ENCODE assay signal across 11 cellular contexts in the genomic region with DNA sequence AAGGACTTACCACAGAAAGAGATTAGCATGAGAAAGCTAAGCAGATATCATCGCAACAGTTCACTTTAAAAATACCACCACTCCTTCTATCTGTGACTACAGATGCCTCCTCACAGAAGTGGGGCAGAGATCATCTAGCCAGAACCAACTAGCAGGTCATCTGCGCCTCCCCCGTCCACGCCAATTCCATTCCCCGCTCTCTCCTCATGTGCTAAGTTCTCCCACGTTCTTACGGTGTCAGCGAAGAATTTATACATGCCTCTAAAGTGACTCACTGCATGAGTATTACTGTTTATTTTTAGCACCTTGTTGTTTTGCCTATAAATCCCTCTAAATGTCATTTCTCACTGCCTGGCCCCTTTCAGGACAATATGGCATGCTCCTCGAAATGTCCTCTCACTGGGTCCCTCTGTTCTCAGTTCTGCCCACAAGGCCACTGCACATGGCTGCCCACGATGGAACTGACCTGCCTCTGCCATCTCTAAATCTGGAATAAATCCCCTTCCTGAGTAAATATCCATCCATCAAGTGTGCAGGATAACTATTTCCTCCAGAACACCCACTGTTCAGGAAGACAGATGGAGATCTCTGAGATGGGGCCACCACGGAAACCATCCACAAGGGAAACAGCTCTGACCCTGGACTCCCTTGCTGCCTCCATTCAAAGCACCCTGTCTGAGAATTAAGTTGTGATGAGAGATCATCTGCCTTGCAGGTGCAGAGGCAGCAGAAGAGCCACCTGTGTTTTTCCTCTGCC.
DNase-seq lines count a peak whose midpoint lies in the region; ATAC-seq and TF ChIP-seq lines count a peak whose summit lies in the region.
"Had no signal": no experiment of that assay in that cellular context is flagged by ENCODE, and none has a peak within 500 bp of the region (broad histone marks: within the 10 kb centered on the region; RNA-seq: fewer than 3 reads in every experiment).

No MANE protein-coding gene starts in this region.

- H3K27ac Mint-ChIP-seq in immature natural killer cell (no peak overlapping the region), T-helper 17 cell (no peak overlapping the region)
- no peak overlapping the region for H3K27ac Mint-ChIP-seq in activated CD4-positive, alpha-beta memory T cell treated with anti-CD3 and anti-CD28 coated beads for 36 hours
- H3K27ac Mint-ChIP-seq: naive thymus-derived CD4-positive, alpha-beta T cell had no signal

- H3K9me3 Mint-ChIP-seq in immature natural killer cell, result peaks cover 0 to 3% (median 0%) of the 10 kb centered on the region in 6 donors
- H3K9me3 Mint-ChIP-seq in activated CD4-positive, alpha-beta memory T cell treated with anti-CD3 and anti-CD28 coated beads for 36 hours, result no peaks in the 10 kb centered on the region

- H3K4me3 Mint-ChIP-seq in immature natural killer cell, result no peak overlapping the region
- no peak overlapping the region for H3K4me3 Mint-ChIP-seq in activated CD4-positive, alpha-beta memory T cell treated with anti-CD3 and anti-CD28 coated beads for 36 hours
- no peak overlapping the region for H3K4me3 Mint-ChIP-seq in T-helper 17 cell
- H3K4me3 Mint-ChIP-seq: naive thymus-derived CD4-positive, alpha-beta T cell had no signal

- H3K27me3 Mint-ChIP-seq in immature natural killer cell (ENCODE audit: low read depth in 3 of 3), result peaks cover 3 to 10% (median 3%) of the 10 kb centered on the region in 3 donors
- H3K27me3 Mint-ChIP-seq in activated CD4-positive, alpha-beta memory T cell treated with anti-CD3 and anti-CD28 coated beads for 36 hours, result no peaks in the 10 kb centered on the region
- peaks cover 11% of the 10 kb centered on the region for H3K27me3 Mint-ChIP-seq in T-helper 17 cell

- intact Hi-C loops in left ventricle myocardium superior (cut with micrococcal nuclease), result no loop called here
- intact Hi-C loops in stomach (cut with DNase I; ENCODE audit: low total_unique reads), result no loop called here
- intact Hi-C loops in activated CD4-positive, alpha-beta memory T cell treated with anti-CD3 and anti-CD28 coated beads for 36 hours (cut with micrococcal nuclease), result no loop called here

- H3K4me1 Mint-ChIP-seq in immature natural killer cell (no peaks in the 10 kb centered on the region), T-helper 17 cell (peaks cover 2% of the 10 kb centered on the region)
- no peaks in the 10 kb centered on the region for H3K4me1 Mint-ChIP-seq in activated CD4-positive, alpha-beta memory T cell treated with anti-CD3 and anti-CD28 coated beads for 36 hours (ENCODE audit: low read depth)

- peak overlapping the region in 4 of 5 donors; percentile 29 to 74 (median 50) for H3K27ac ChIP-seq in stomach

- peak; percentile 77 for ATAC-seq in left ventricle myocardium superior
- ATAC-seq in activated CD4-positive, CD25-positive, alpha-beta regulatory T cell treated with anti-CD3 and anti-CD28 coated beads, Interleukin-2, amount 50 U/mL, for 24 hours, result no peak
- no peak for ATAC-seq in T-helper 17 cell
- ATAC-seq: naive thymus-derived CD4-positive, alpha-beta T cell had no signal

- DNase-seq in HEK293T (ENCODE audit: extremely low spot score), result no peak
- peak; percentile 53 for DNase-seq in left ventricle myocardium superior
- DNase-seq in stomach, result no peak
- no peak for DNase-seq in immature natural killer cell
- DNase-seq in activated CD4-positive, alpha-beta memory T cell treated with anti-CD3 and anti-CD28 coated beads for 36 hours, result no peak
- no peak for DNase-seq in T-helper 17 cell
- DNase-seq: activated CD4-positive, CD25-positive, alpha-beta regulatory T cell; naive thymus-derived CD4-positive, alpha-beta T cell; NCI-H2171 had no signal

- POLR2A ChIA-PET in HEK293T (lab: Yijun Ruan, JAX), result no interaction called here
- POLR2A ChIA-PET in activated CD4-positive, alpha-beta memory T cell treated with anti-CD3 and anti-CD28 coated beads for 36 hours (lab: Charles Lee), result interaction anchor here (0.7 kb wide), 1 partner anchor 110 kb away, joined by 3 read pairs; no protein-coding TSS in a partner anchor

- TF ChIP-seq POLR2A in stomach (IDR thresholded peaks at IDR 0.05), result no peak

- 0 out of 2 replicates have a peak overlapping the region, but pooled peaks have one; percentile 17 for H3K4me3 ChIP-seq in WI38 (ENCODE audit: low read depth, low read length)
- no peak overlapping the region for H3K4me3 ChIP-seq in stomach

- H3K27me3 ChIP-seq in stomach, result no peaks in the 10 kb centered on the region

- no peaks in the 10 kb centered on the region for H3K36me3 Mint-ChIP-seq in immature natural killer cell
- no peaks in the 10 kb centered on the region for H3K36me3 Mint-ChIP-seq in activated CD4-positive, alpha-beta memory T cell treated with anti-CD3 and anti-CD28 coated beads for 36 hours
- H3K36me3 Mint-ChIP-seq in T-helper 17 cell (ENCODE audit: low read depth), result peaks cover 6% of the 10 kb centered on the region

- H3K36me3 ChIP-seq in stomach, result no peaks in the 10 kb centered on the region

- 67 to 75% (median 69%) methylated on average over 11 of the region's 11 CpGs for WGBS in stomach, 5 donors

- peaks cover 0 to 11% (median 4%) of the 10 kb centered on the region in 4 donors for H3K4me1 ChIP-seq in stomach

- no peak for TF ChIP-seq EP300 in stomach (IDR thresholded peaks at IDR 0.05)

- H3K9me3 ChIP-seq in stomach (no peaks in the 10 kb centered on the region), T-helper 17 cell (ENCODE audit: control insufficient read depth, low read length, poor library complexity, severe bottlenecking) (no peaks in the 10 kb centered on the region)

- TF ChIP-seq CTCF in WI38 (IDR thresholded peaks at IDR 0.05; ENCODE audit: low read depth, low read length) (no peak), stomach (IDR thresholded peaks at IDR 0.05) (no peak)

- CTCF ChIA-PET in HEK293T (lab: Yijun Ruan, JAX), result no interaction called here
- CTCF ChIA-PET in activated CD4-positive, alpha-beta memory T cell treated with anti-CD3 and anti-CD28 coated beads for 36 hours (lab: Charles Lee), result no interaction called here

TF ChIP-seq in HEK293T, 16 proteins besides CTCF, POLR2A, EP300 and RAD21:
- TF ChIP-seq CTBP1 (IDR thresholded peaks at IDR 0.05; ENCODE audit: borderline replicate concordance), result no peak
- no peak for TF ChIP-seq FOXK2 (IDR thresholded peaks at IDR 0.05)
- TF ChIP-seq L3MBTL2 (conservative IDR thresholded peaks at IDR 0.05), result peak; percentile 41
- no peak for TF ChIP-seq SP1 (IDR thresholded peaks at IDR 0.05)
